Comparison of ENCODE assay signal across 3 cellular contexts in genomic region chr5:69505306-69505705, GRCh38.
TF ChIP-seq lines count a peak whose summit lies in the region.

No MANE protein-coding gene starts in this region.

TF ChIP-seq in HepG2, 621 proteins besides CTCF, POLR2A, EP300 and RAD21:
- TF ChIP-seq MAFF (IDR thresholded peaks at IDR 0.05; ENCODE audit: low read depth, low read length) (0 out of 2 replicates have a peak, but pooled peaks have one; percentile 20), DNMT3B (CRISPR knock-in tag; conservative IDR thresholded peaks at IDR 0.05) (no peak), MAFK (conservative IDR thresholded peaks at IDR 0.05 in 1 of 2, IDR thresholded peaks at IDR 0.05 in 1 of 2; ENCODE audit: low read length in 2 of 2) (peak; percentile 10 to 48; a peak in 1 of 4 replicates)
TF ChIP-seq in HepG2: peak in this region for 2.

TF ChIP-seq in A549, 52 proteins besides CTCF, POLR2A, EP300 and RAD21:
- TF ChIP-seq BCL3 (IDR thresholded peaks at IDR 0.05) (no peak), MAFK (IDR thresholded peaks at IDR 0.05; ENCODE audit: partially characterized antibody) (peak; percentile 59)

TF ChIP-seq in K562, 482 proteins besides CTCF, POLR2A, EP300 and RAD21:
- TF ChIP-seq RB1 (IDR thresholded peaks at IDR 0.05; ENCODE audit: low read depth) (no peak), MEIS2 (IDR thresholded peaks at IDR 0.05; ENCODE audit: partially characterized antibody) (no peak), BDP1 (IDR thresholded peaks at IDR 0.05; ENCODE audit: insufficient read depth, insufficient read length) (no peak), HNRNPUL1 (IDR thresholded peaks at IDR 0.05; ENCODE audit: low read length) (no peak), BRD9 (IDR thresholded peaks at IDR 0.05; ENCODE audit: low read depth, partially characterized antibody) (no peak), C11orf30 (IDR thresholded peaks at IDR 0.05; ENCODE audit: low read depth) (peak; percentile 25; the same call in 1 of the 2 replicates), ZC3H4 (CRISPR knock-in tag; IDR thresholded peaks at IDR 0.05; ENCODE audit: borderline replicate concordance) (no peak), CEBPB (tag; IDR thresholded peaks at IDR 0.05) (no peak), ZNF316 (IDR thresholded peaks at IDR 0.05) (peak; percentile 58; the same call in 1 of the 2 replicates), NR3C1 (CRISPR knock-in tag; IDR thresholded peaks at IDR 0.05) (no peak)
